ENCODE assay signal across 8 cellular contexts in genomic region chr11:59283825-59284772, GRCh38.
DNase-seq lines count a peak whose midpoint lies in the region; ATAC-seq, FAIRE-seq and TF ChIP-seq lines count a peak whose summit lies in the region.

No MANE protein-coding gene starts in this region.

- H3K27me3 ChIP-seq in K562 (ENCODE audit: control insufficient read depth in 2 of 2, insufficient read depth in 2 of 2, low read length in 2 of 2) = no peaks in the 10 kb centered on the region

- 0 out of 2 replicates have a peak overlapping the region, but pooled peaks have one; percentile 11 for H3K4me2 ChIP-seq in K562 (ENCODE audit: insufficient read depth, low read length)

- WGBS in K562 (ENCODE audit: insufficient coverage, low coverage, missing lambda C conversion rate) = 7% methylated on average over 14 of the region's 14 CpGs

- TF ChIP-seq RAD21 in K562 (CRISPR knock-in tag; conservative IDR thresholded peaks at IDR 0.05 in 1 of 2, IDR thresholded peaks at IDR 0.05 in 1 of 2) = peak; percentile 54 to 72

- in situ Hi-C loops in K562 (cut with MboI) = no loop called here

- peak; percentile 83 for ATAC-seq in K562

- H3K4me3 ChIP-seq in LNCaP clone FGC (ENCODE audit: low read depth, low read length) (no peak overlapping the region), K562 (no peak overlapping the region)

- no peak overlapping the region for H3K9ac ChIP-seq in K562 (ENCODE audit: insufficient read depth in 1 of 2, low read depth in 2 of 2, low read length in 2 of 2)

- H3K36me3 ChIP-seq in K562 (ENCODE audit: control insufficient read depth, insufficient read depth, low read length) = no peaks in the 10 kb centered on the region

- intact Hi-C loops in K562 (cut with micrococcal nuclease) = loop anchor here (1.0 to 2.0 kb wide), 3 partner anchors 78 to 397 kb away; no protein-coding TSS in a partner anchor

- CTCF ChIA-PET in K562 (lab: Yijun Ruan, JAX; ENCODE audit: low intra/inter-chr PET ratio) = interaction anchor here (1.3 to 1.8 kb wide), 2 partner anchors 21 to 112 kb away, joined by 4 to 14 read pairs; partner anchors contain the start of gene DTX4

- H3K4me1 ChIP-seq in K562 (replicated peaks in 1 of 2; ENCODE audit: control insufficient read depth in 2 of 2, insufficient read depth in 2 of 2, low read length in 2 of 2) = no peaks in the 10 kb centered on the region

- peak; percentile 91 for TF ChIP-seq CTCF in LNCaP clone FGC (IDR thresholded peaks at IDR 0.05; ENCODE audit: control insufficient read depth, extremely low read depth, insufficient read depth)
- TF ChIP-seq CTCF in K562 (IDR thresholded peaks at IDR 0.05 in 2 of 3, conservative IDR thresholded peaks at IDR 0.05 in 1 of 3; ENCODE audit: insufficient read depth in 2 of 3, low read depth in 1 of 3, low read length in 3 of 3) = peak; percentile 67 to 78 (median 75)

- BruUV-seq in K562 (replicated peaks; lab: Mats Ljungman, UMichigan) = no TSS peak

- DNase-seq in DMS 273 (lab: John Stamatoyannopoulos, UW; ENCODE audit: unreplicated experiment) (peak; percentile 66), DMS 273 treated with DMSO at 0.1 percent for 48 hours (lab: John Stamatoyannopoulos, UW) (no peak), H54 (ENCODE audit: insufficient read length, low spot score) (no peak), LNCaP clone FGC (ENCODE audit: low read depth) (peak; percentile 14), SKM-1 treated with dmso at 0.1 percent for 144 hours (lab: John Stamatoyannopoulos, UW; ENCODE audit: unreplicated experiment) (peak; percentile 54), K562 (ENCODE audit: extremely low read depth in 1 of 4, low spot score in 3 of 4) (peak; percentile 31 to 52 (median 40))
- peak in 2 of 3 donors; percentile 9 to 12 for DNase-seq in stimulated activated CD4-positive, alpha-beta T cell treated with anti-CD3 and anti-CD28 coated beads, TNF-alpha, amount 100 ng/mL, for 1 hour (ENCODE audit: low read depth in 3 of 3, low spot score in 1 of 3)

- no peaks in the 10 kb centered on the region for H3K79me2 ChIP-seq in K562 (ENCODE audit: control insufficient read depth, insufficient read depth, low read length)

- H3K9me1 ChIP-seq in K562 (ENCODE audit: control insufficient read depth, insufficient read depth, low read length) = no peaks in the 10 kb centered on the region

- POLR2A ChIA-PET in K562 (lab: Yijun Ruan, JAX) = no interaction called here

- H4K20me1 ChIP-seq in K562 (replicated peaks; ENCODE audit: control insufficient read depth, insufficient read depth, low read length) = no peaks in the 10 kb centered on the region

- no peak for TF ChIP-seq POLR2A in H54 (IDR thresholded peaks at IDR 0.05; ENCODE audit: low read depth, low read length)
- TF ChIP-seq POLR2A in K562 (conservative IDR thresholded peaks at IDR 0.05) = no peak

- H2AFZ ChIP-seq in K562 (ENCODE audit: low read depth, low read length) = peak overlapping the region; percentile 44; the same call in 1 of the 2 replicates

- no peaks in the 10 kb centered on the region for H3K9me3 ChIP-seq in K562 (replicated peaks; ENCODE audit: control insufficient read depth, insufficient read depth, low read depth, low read length)

- no peak overlapping the region for H3K27ac ChIP-seq in K562 (ENCODE audit: extremely low read depth, low read depth, low read length)

- TF ChIP-seq EP300 in K562 (IDR thresholded peaks at IDR 0.05; ENCODE audit: low read length) = no peak

- FAIRE-seq in H54 (lab: Jason Lieb, UNC) (peak; percentile 30), K562 (lab: Jason Lieb, UNC) (peak; percentile 94), islet of Langerhans (lab: Jason Lieb, UNC) (peak; percentile 43)

TF ChIP-seq in K562, 482 proteins besides CTCF, POLR2A, EP300 and RAD21:
- TF ChIP-seq ZSCAN29 (IDR thresholded peaks at IDR 0.05) = peak; percentile 35; the same call in 1 of the 2 replicates
- no peak for TF ChIP-seq ZNF584 (CRISPR knock-in tag; IDR thresholded peaks at IDR 0.05; ENCODE audit: low read depth)
- peak; percentile 46; the same call in 1 of the 2 replicates for TF ChIP-seq SMC3 (conservative IDR thresholded peaks at IDR 0.05; ENCODE audit: insufficient read depth, low read depth, low read length)
- 0 out of 2 replicates have a peak, but pooled peaks have one; percentile 27 for TF ChIP-seq DEAF1 (CRISPR knock-in tag; IDR thresholded peaks at IDR 0.05)
- TF ChIP-seq ZNF764 (CRISPR knock-in tag; IDR thresholded peaks at IDR 0.05; ENCODE audit: low read depth) = peak; percentile 76
- TF ChIP-seq SPI1 (IDR thresholded peaks at IDR 0.05; ENCODE audit: borderline replicate concordance, low read depth, low read length) = peak; percentile 43; the same call in 1 of the 2 replicates
- TF ChIP-seq ZNF165 (CRISPR knock-in tag; IDR thresholded peaks at IDR 0.05; ENCODE audit: borderline replicate concordance) = no peak

Comparison
In these comparisons a context has a peak if more than half of its experiments do, and no peak if none do; other contexts are left out.
1. DNase-seq: peak in DMS 273 (single experiment), LNCaP clone FGC (single experiment), SKM-1 treated with dmso at 0.1 percent for 144 hours (single experiment), K562 (4 of 4) and stimulated activated CD4-positive, alpha-beta T cell treated with anti-CD3 and anti-CD28 coated beads, TNF-alpha, amount 100 ng/mL, for 1 hour (2 of 3); none in DMS 273 treated with DMSO at 0.1 percent for 48 hours (single experiment) and H54 (single experiment).